Comparison of ENCODE assay signal across 8 cellular contexts in genomic region chr2:68925298-68925885, GRCh38. TPM values are rescaled to one million over a fixed set of nuclear protein-coding genes. Genes with fewer than 3 reads are reported as not detected.
DNase-seq lines count a peak whose midpoint lies in the region; ATAC-seq and TF ChIP-seq lines count a peak whose summit lies in the region.

No MANE protein-coding gene starts in this region.

- H2AFZ ChIP-seq in HCT116 (ENCODE audit: low read depth, low read length, poor library complexity, severe bottlenecking): peak overlapping the region; percentile 90

- no peaks in the 10 kb centered on the region for H3K9me3 Mint-ChIP-seq in activated CD4-positive, alpha-beta memory T cell treated with anti-CD3 and anti-CD28 coated beads for 36 hours
- H3K9me3 Mint-ChIP-seq in nephron: no peaks in the 10 kb centered on the region

- POLR2A ChIA-PET in HCT116 (lab: Charles Lee): interaction anchor here (1.2 to 1.3 kb wide), 3 partner anchors 18 to 462 kb away, joined by 3 to 4 read pairs (median 4); no protein-coding TSS in a partner anchor
- POLR2A ChIA-PET in activated CD4-positive, alpha-beta memory T cell treated with anti-CD3 and anti-CD28 coated beads for 36 hours (lab: Charles Lee): interaction anchor here (1.2 kb wide), 1 partner anchor 17 kb away, joined by 6 read pairs; no protein-coding TSS in a partner anchor

- H3K4me1 Mint-ChIP-seq in activated CD4-positive, alpha-beta memory T cell treated with anti-CD3 and anti-CD28 coated beads for 36 hours (ENCODE audit: low read depth): peaks cover 6% of the 10 kb centered on the region
- no peaks in the 10 kb centered on the region for H3K4me1 Mint-ChIP-seq in nephron

- H3K36me3 ChIP-seq in HCT116 (ENCODE audit: control insufficient read depth in 1 of 2, insufficient read depth in 2 of 2, low read length in 2 of 2): no peaks in the 10 kb centered on the region

- no peaks in the 10 kb centered on the region for H3K9me3 ChIP-seq in HCT116 (ENCODE audit: control insufficient read depth in 1 of 2, insufficient read depth in 1 of 2, low read depth in 1 of 2, low read length in 2 of 2)

- peak overlapping the region; percentile 23; the same call in 1 of the 2 replicates for H3K4me2 ChIP-seq in HCT116 (ENCODE audit: low read length)

- no peak overlapping the region for H3K27ac Mint-ChIP-seq in activated CD4-positive, alpha-beta memory T cell treated with anti-CD3 and anti-CD28 coated beads for 36 hours
- no peak overlapping the region for H3K27ac Mint-ChIP-seq in nephron

- no peak overlapping the region for H3K4me3 ChIP-seq in HCT116 (replicated peaks in 1 of 2; ENCODE audit: low read depth in 1 of 2, low read length in 2 of 2)

- intact Hi-C loops in HCT116 (cut with micrococcal nuclease): loop anchor here (1.0 to 5.0 kb wide), 6 partner anchors 88 to 462 kb away; partner anchors contain the start of genes APLF and FBXO48
- intact Hi-C loops in activated CD4-positive, alpha-beta memory T cell treated with anti-CD3 and anti-CD28 coated beads for 36 hours (cut with micrococcal nuclease): loop anchor here (1.0 to 5.0 kb wide), 5 partner anchors 86 to 459 kb away; partner anchors contain the start of genes APLF and FBXO48

- H3K4me3 Mint-ChIP-seq in activated CD4-positive, alpha-beta memory T cell treated with anti-CD3 and anti-CD28 coated beads for 36 hours: no peak overlapping the region
- H3K4me3 Mint-ChIP-seq in nephron: no peak overlapping the region

- CTCF ChIA-PET in HCT116 (lab: Charles Lee): interaction anchor here (0.6 to 4.1 kb wide), 28 partner anchors 10 to 803 kb away, joined by 3 to 81 read pairs (median 4); partner anchors contain the start of genes ANTXR1, APLF and FBXO48
- CTCF ChIA-PET in activated CD4-positive, alpha-beta memory T cell treated with anti-CD3 and anti-CD28 coated beads for 36 hours (lab: Charles Lee): interaction anchor here (0.6 to 6.3 kb wide), 68 partner anchors 8 to 461 kb away, joined by 3 to 127 read pairs (median 5); partner anchors contain the start of gene FBXO48

- no TSS peak for BruUV-seq in HCT116 (replicated peaks; lab: Mats Ljungman, UMichigan)

- TF ChIP-seq CTCF in HCT116 (IDR thresholded peaks at IDR 0.05 in 2 of 3, conservative IDR thresholded peaks at IDR 0.05 in 1 of 3; ENCODE audit: borderline replicate concordance in 1 of 3, insufficient read depth in 1 of 3, low read depth in 2 of 3, low read length in 2 of 3) (peak; percentile 87 to 89 (median 89)), nephron (IDR thresholded peaks at IDR 0.05; ENCODE audit: unreplicated experiment in 3 of 3) (peak; percentile 86 to 94 (median 92))

- TF ChIP-seq RAD21 in HCT116 (IDR thresholded peaks at IDR 0.05; ENCODE audit: low read depth): peak; percentile 93

- H3K27me3 Mint-ChIP-seq in activated CD4-positive, alpha-beta memory T cell treated with anti-CD3 and anti-CD28 coated beads for 36 hours: no peaks in the 10 kb centered on the region
- H3K27me3 Mint-ChIP-seq in nephron (ENCODE audit: low read depth): peaks cover 21% of the 10 kb centered on the region

- H3K79me2 ChIP-seq in HCT116 (ENCODE audit: insufficient read depth, low read length): no peaks in the 10 kb centered on the region

- H3K27ac ChIP-seq in HCT116 (ENCODE audit: low read depth, low read length): no peak overlapping the region

- peak; percentile 28 for DNase-seq in DMS114 treated with DMSO at 0.1 percent for 48 hours (lab: John Stamatoyannopoulos, UW; ENCODE audit: unreplicated experiment)
- DNase-seq in HCT116 (ENCODE audit: low read depth, low spot score): peak; percentile 48
- DNase-seq in NCI-H460 (ENCODE audit: extremely low read depth, low read depth): peak; percentile 64
- peak; percentile 57 for DNase-seq in activated CD4-positive, alpha-beta memory T cell treated with anti-CD3 and anti-CD28 coated beads for 36 hours
- no peak for DNase-seq in occipital lobe (lab: John Stamatoyannopoulos, UW)
- DNase-seq in T1000 (lab: John Stamatoyannopoulos, UW): no peak

- H3K9me2 ChIP-seq in HCT116 (ENCODE audit: insufficient read depth): no peaks in the 10 kb centered on the region

- ATAC-seq in HCT116 (peak; percentile 94), esophagus mucosa (peak; percentile 79)

- no peak for TF ChIP-seq POLR2A in HCT116 (IDR thresholded peaks at IDR 0.05; ENCODE audit: borderline replicate concordance, extremely low read depth, insufficient read depth, insufficient read length)

- no peaks in the 10 kb centered on the region for H4K20me1 ChIP-seq in HCT116 (ENCODE audit: insufficient read depth)

- no peak overlapping the region for H3K9ac ChIP-seq in HCT116 (ENCODE audit: low read length)

- no peaks in the 10 kb centered on the region; a peak in 1 of 4 replicates for H3K4me1 ChIP-seq in HCT116 (ENCODE audit: control insufficient read depth in 1 of 2, insufficient read depth in 2 of 2, low read length in 2 of 2)

- no peaks in the 10 kb centered on the region for H3K27me3 ChIP-seq in HCT116 (ENCODE audit: insufficient read depth, low read length)

- RAD21 ChIA-PET in HCT116 (lab: Charles Lee; ENCODE audit: low non-redundant PET in 1 of 2, low total read pairs in 2 of 2, uncharacterized antibody in 2 of 2, unreplicated experiment in 2 of 2): interaction anchor here (0.7 to 1.8 kb wide), 11 partner anchors 86 to 462 kb away, joined by 3 to 11 read pairs (median 4); no protein-coding TSS in a partner anchor

- H3K36me3 Mint-ChIP-seq in activated CD4-positive, alpha-beta memory T cell treated with anti-CD3 and anti-CD28 coated beads for 36 hours: no peaks in the 10 kb centered on the region
- H3K36me3 Mint-ChIP-seq in nephron (ENCODE audit: low read depth): no peaks in the 10 kb centered on the region

TF ChIP-seq in HCT116, 20 proteins besides CTCF, POLR2A, EP300 and RAD21:
- TF ChIP-seq ZNF274 (IDR thresholded peaks at IDR 0.05; ENCODE audit: low read depth, low read length): no peak
- TF ChIP-seq CEBPB (IDR thresholded peaks at IDR 0.05; ENCODE audit: low read depth): no peak
- no peak for TF ChIP-seq EZH2phosphoT487 (IDR thresholded peaks at IDR 0.05; ENCODE audit: borderline replicate concordance)
- TF ChIP-seq MAX (IDR thresholded peaks at IDR 0.05): no peak
- no peak for TF ChIP-seq EZH2 (IDR thresholded peaks at IDR 0.05)
- no peak for TF ChIP-seq SRF (IDR thresholded peaks at IDR 0.05; ENCODE audit: low read depth)
- no peak for TF ChIP-seq TCF7L2 (IDR thresholded peaks at IDR 0.05; ENCODE audit: borderline replicate concordance, extremely low read depth, insufficient read depth, insufficient read length)
- TF ChIP-seq EGR1 (IDR thresholded peaks at IDR 0.05; ENCODE audit: low read depth): no peak
- TF ChIP-seq ZFX (IDR thresholded peaks at IDR 0.05): no peak

RNA-seq across cellular contexts. Expression of gene GKN2, which starts 27.3 kb away (rescaled TPM):
- total RNA-seq in HCT116 (2021; ENCODE audit: unreplicated experiment) (not detected), esophagus mucosa (not detected), occipital lobe (not detected)
- not detected in 2 replicates for polyA plus RNA-seq in HCT116 (2012)
- 1.6 TPM in 2 replicates for total RNA-seq in NCI-H460 (2014; rRNA removed; shearing (Covaris generic))
- not detected in 2 replicates for polyA plus RNA-seq in NCI-H460 (2014; cell fraction: nucleus; rRNA removed)
- total RNA-seq in activated CD4-positive, alpha-beta memory T cell treated with anti-CD3 and anti-CD28 coated beads for 36 hours: not detected

RNA-seq across cellular contexts. Expression of gene GKN1, which starts 49.0 kb away (rescaled TPM):
- total RNA-seq in HCT116 (2021; ENCODE audit: unreplicated experiment) (not detected), esophagus mucosa (not detected), occipital lobe (not detected)
- not detected in 2 replicates for polyA plus RNA-seq in HCT116 (2012)
- total RNA-seq in NCI-H460 (2014; rRNA removed; shearing (Covaris generic)): 1.6 and 2.1 TPM in 2 replicates
- polyA plus RNA-seq in NCI-H460 (2014; cell fraction: nucleus; rRNA removed): 0.31 TPM in 1 of 2 replicates, not detected in the other
- total RNA-seq in activated CD4-positive, alpha-beta memory T cell treated with anti-CD3 and anti-CD28 coated beads for 36 hours: not detected

RNA-seq across cellular contexts. Expression of gene BMP10, which starts 54.2 kb away (rescaled TPM):
- total RNA-seq in HCT116 (2021; ENCODE audit: unreplicated experiment): not detected
- polyA plus RNA-seq in HCT116 (2012): not detected in 2 replicates
- total RNA-seq in NCI-H460 (2014; rRNA removed; shearing (Covaris generic)): not detected in 2 replicates
- polyA plus RNA-seq in NCI-H460 (2014; cell fraction: nucleus; rRNA removed): not detected in 2 replicates
- not detected for total RNA-seq in activated CD4-positive, alpha-beta memory T cell treated with anti-CD3 and anti-CD28 coated beads for 36 hours
- total RNA-seq in esophagus mucosa: not detected
- not detected for total RNA-seq in occipital lobe

Comparison
In these comparisons a context has a peak if more than half of its experiments do, and no peak if none do; other contexts are left out.
1. DNase-seq: peak in DMS114 treated with DMSO at 0.1 percent for 48 hours (single experiment), HCT116 (single experiment), NCI-H460 (single experiment) and activated CD4-positive, alpha-beta memory T cell treated with anti-CD3 and anti-CD28 coated beads for 36 hours (single experiment); none in occipital lobe (single experiment) and T1000 (single experiment).